Comparison of ENCODE assay signal across 2 cellular contexts in the genomic region with DNA sequence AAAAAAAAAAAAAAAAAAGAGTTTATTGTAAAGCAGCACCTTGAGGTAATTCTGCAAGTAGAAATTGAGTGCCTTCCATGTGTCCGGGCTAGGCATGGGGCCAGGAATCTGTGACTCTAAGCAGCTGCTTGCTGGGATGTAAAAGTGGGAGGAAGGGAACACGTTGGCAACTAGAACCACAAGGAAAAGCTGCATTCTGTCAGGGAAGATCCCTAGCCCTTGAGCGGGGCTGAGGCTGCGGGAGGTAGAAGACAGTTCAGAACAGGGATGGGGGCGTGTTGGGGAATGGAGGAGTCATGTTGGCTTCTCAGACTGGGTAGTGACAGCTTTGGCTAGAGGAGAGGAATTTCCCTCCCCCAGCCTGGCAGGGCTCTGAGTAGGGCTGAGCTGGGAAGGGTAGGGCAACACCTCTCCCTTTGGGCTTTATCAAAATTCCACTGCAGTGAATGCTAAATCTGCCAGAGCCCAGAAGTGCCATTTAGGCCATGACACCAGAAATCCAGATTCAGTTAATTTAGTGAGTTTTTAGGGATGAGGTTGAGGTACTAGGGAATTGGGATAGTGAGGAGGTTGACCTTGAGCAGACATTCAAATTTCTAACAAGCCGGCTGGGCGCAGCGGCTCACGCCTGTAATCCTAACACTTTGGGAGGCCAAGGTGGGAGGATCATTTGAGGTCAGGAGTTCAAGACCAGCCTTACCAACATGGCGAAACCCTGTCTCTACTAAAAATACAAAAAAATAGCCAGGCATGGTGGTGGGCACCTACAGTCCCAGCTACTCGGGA.
TF ChIP-seq lines count a peak whose summit lies in the region.

No MANE protein-coding gene starts in this region.

TF ChIP-seq in HEK293, 187 proteins besides CTCF, POLR2A, EP300 and RAD21 (continues in another document):
- TF ChIP-seq ZNF394 (tag by site-specific recombination; IDR thresholded peaks at IDR 0.05; ENCODE audit: borderline replicate concordance), result no peak
- peak; percentile 96 for TF ChIP-seq ZNF600 (tag by site-specific recombination; IDR thresholded peaks at IDR 0.05)
- TF ChIP-seq, protein P1, sequence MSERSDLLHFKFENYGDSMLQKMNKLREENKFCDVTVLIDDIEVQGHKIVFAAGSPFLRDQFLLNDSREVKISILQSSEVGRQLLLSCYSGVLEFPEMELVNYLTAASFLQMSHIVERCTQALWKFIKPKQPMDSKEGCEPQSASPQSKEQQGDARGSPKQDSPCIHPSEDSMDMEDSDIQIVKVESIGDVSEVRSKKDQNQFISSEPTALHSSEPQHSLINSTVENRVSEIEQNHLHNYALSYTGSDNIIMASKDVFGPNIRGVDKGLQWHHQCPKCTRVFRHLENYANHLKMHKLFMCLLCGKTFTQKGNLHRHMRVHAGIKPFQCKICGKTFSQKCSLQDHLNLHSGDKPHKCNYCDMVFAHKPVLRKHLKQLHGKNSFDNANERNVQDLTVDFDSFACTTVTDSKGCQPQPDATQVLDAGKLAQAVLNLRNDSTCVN (tag by site-specific recombination; optimal IDR thresholded peaks at IDR 0.05), result no peak
- TF ChIP-seq, protein P2, sequence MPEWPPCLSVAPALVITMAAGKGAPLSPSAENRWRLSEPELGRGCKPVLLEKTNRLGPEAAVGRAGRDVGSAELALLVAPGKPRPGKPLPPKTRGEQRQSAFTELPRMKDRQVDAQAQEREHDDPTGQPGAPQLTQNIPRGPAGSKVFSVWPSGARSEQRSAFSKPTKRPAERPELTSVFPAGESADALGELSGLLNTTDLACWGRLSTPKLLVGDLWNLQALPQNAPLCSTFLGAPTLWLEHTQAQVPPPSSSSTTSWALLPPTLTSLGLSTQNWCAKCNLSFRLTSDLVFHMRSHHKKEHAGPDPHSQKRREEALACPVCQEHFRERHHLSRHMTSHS (tag by site-specific recombination; IDR thresholded peaks at IDR 0.05), result no peak
- TF ChIP-seq ZBTB48 (tag by site-specific recombination; IDR thresholded peaks at IDR 0.05), result peak; percentile 92
- TF ChIP-seq, protein P3, sequence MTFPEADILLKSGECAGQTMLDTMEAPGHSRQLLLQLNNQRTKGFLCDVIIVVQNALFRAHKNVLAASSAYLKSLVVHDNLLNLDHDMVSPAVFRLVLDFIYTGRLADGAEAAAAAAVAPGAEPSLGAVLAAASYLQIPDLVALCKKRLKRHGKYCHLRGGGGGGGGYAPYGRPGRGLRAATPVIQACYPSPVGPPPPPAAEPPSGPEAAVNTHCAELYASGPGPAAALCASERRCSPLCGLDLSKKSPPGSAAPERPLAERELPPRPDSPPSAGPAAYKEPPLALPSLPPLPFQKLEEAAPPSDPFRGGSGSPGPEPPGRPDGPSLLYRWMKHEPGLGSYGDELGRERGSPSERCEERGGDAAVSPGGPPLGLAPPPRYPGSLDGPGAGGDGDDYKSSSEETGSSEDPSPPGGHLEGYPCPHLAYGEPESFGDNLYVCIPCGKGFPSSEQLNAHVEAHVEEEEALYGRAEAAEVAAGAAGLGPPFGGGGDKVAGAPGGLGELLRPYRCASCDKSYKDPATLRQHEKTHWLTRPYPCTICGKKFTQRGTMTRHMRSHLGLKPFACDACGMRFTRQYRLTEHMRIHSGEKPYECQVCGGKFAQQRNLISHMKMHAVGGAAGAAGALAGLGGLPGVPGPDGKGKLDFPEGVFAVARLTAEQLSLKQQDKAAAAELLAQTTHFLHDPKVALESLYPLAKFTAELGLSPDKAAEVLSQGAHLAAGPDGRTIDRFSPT (tag by site-specific recombination; IDR thresholded peaks at IDR 0.05), result no peak
- TF ChIP-seq GLI4 (tag by site-specific recombination; IDR thresholded peaks at IDR 0.05), result no peak
- peak; percentile 96 for TF ChIP-seq ZNF335 (tag by site-specific recombination; conservative IDR thresholded peaks at IDR 0.05)
- 0 out of 2 replicates have a peak, but pooled peaks have one; percentile 32 for TF ChIP-seq ZNF366 (tag by site-specific recombination; conservative IDR thresholded peaks at IDR 0.05)
- no peak for TF ChIP-seq ZNF792 (tag by site-specific recombination; IDR thresholded peaks at IDR 0.05)
- TF ChIP-seq IKZF3 (tag by site-specific recombination; IDR thresholded peaks at IDR 0.05), result 0 out of 2 replicates have a peak, but pooled peaks have one; percentile 40
- TF ChIP-seq, protein P4, sequence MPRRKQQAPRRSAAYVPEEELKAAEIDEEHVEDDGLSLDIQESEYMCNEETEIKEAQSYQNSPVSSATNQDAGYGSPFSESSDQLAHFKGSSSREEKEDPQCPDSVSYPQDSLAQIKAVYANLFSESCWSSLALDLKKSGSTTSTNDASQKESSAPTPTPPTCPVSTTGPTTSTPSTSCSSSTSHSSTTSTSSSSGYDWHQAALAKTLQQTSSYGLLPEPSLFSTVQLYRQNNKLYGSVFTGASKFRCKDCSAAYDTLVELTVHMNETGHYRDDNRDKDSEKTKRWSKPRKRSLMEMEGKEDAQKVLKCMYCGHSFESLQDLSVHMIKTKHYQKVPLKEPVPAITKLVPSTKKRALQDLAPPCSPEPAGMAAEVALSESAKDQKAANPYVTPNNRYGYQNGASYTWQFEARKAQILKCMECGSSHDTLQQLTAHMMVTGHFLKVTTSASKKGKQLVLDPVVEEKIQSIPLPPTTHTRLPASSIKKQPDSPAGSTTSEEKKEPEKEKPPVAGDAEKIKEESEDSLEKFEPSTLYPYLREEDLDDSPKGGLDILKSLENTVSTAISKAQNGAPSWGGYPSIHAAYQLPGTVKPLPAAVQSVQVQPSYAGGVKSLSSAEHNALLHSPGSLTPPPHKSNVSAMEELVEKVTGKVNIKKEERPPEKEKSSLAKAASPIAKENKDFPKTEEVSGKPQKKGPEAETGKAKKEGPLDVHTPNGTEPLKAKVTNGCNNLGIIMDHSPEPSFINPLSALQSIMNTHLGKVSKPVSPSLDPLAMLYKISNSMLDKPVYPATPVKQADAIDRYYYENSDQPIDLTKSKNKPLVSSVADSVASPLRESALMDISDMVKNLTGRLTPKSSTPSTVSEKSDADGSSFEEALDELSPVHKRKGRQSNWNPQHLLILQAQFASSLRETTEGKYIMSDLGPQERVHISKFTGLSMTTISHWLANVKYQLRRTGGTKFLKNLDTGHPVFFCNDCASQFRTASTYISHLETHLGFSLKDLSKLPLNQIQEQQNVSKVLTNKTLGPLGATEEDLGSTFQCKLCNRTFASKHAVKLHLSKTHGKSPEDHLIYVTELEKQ (tag by site-specific recombination; IDR thresholded peaks at IDR 0.05; ENCODE audit: borderline replicate concordance), result no peak
- 0 out of 2 replicates have a peak, but pooled peaks have one; percentile 20 for TF ChIP-seq ZBTB8A (tag by site-specific recombination; IDR thresholded peaks at IDR 0.05)
- TF ChIP-seq, protein P5, sequence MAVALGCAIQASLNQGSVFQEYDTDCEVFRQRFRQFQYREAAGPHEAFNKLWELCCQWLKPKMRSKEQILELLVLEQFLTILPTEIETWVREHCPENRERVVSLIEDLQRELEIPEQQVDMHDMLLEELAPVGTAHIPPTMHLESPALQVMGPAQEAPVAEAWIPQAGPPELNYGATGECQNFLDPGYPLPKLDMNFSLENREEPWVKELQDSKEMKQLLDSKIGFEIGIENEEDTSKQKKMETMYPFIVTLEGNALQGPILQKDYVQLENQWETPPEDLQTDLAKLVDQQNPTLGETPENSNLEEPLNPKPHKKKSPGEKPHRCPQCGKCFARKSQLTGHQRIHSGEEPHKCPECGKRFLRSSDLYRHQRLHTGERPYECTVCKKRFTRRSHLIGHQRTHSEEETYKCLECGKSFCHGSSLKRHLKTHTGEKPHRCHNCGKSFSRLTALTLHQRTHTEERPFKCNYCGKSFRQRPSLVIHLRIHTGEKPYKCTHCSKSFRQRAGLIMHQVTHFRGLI (tag by site-specific recombination; IDR thresholded peaks at IDR 0.05), result peak; percentile 92
- TF ChIP-seq ZNF558 (tag by site-specific recombination; IDR thresholded peaks at IDR 0.05), result no peak
- TF ChIP-seq SP7 (tag by site-specific recombination; IDR thresholded peaks at IDR 0.05), result peak; percentile 71
- TF ChIP-seq PRDM1 (tag by site-specific recombination; IDR thresholded peaks at IDR 0.05), result peak; percentile 41; the same call in 1 of the 2 replicates
- TF ChIP-seq MEIS1 (CRISPR knock-in tag; IDR thresholded peaks at IDR 0.05; ENCODE audit: borderline replicate concordance), result no peak

TF ChIP-seq in K562, 482 proteins besides CTCF, POLR2A, EP300 and RAD21:
- TF ChIP-seq, protein P6, sequence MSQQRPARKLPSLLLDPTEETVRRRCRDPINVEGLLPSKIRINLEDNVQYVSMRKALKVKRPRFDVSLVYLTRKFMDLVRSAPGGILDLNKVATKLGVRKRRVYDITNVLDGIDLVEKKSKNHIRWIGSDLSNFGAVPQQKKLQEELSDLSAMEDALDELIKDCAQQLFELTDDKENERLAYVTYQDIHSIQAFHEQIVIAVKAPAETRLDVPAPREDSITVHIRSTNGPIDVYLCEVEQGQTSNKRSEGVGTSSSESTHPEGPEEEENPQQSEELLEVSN (IDR thresholded peaks at IDR 0.05; ENCODE audit: borderline replicate concordance in 1 of 2, extremely low read depth in 1 of 2, insufficient read depth in 1 of 2, insufficient read length in 1 of 2, low read depth in 1 of 2, low read length in 1 of 2, poor library complexity in 1 of 2, severe bottlenecking in 1 of 2), result no peak
- TF ChIP-seq, protein P7, sequence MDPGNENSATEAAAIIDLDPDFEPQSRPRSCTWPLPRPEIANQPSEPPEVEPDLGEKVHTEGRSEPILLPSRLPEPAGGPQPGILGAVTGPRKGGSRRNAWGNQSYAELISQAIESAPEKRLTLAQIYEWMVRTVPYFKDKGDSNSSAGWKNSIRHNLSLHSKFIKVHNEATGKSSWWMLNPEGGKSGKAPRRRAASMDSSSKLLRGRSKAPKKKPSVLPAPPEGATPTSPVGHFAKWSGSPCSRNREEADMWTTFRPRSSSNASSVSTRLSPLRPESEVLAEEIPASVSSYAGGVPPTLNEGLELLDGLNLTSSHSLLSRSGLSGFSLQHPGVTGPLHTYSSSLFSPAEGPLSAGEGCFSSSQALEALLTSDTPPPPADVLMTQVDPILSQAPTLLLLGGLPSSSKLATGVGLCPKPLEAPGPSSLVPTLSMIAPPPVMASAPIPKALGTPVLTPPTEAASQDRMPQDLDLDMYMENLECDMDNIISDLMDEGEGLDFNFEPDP (CRISPR knock-in tag; IDR thresholded peaks at IDR 0.05), result no peak
- TF ChIP-seq PHF20 (IDR thresholded peaks at IDR 0.05; ENCODE audit: partially characterized antibody), result no peak
- no peak for TF ChIP-seq FOXJ3 (CRISPR knock-in tag; IDR thresholded peaks at IDR 0.05)
- TF ChIP-seq, protein P8, sequence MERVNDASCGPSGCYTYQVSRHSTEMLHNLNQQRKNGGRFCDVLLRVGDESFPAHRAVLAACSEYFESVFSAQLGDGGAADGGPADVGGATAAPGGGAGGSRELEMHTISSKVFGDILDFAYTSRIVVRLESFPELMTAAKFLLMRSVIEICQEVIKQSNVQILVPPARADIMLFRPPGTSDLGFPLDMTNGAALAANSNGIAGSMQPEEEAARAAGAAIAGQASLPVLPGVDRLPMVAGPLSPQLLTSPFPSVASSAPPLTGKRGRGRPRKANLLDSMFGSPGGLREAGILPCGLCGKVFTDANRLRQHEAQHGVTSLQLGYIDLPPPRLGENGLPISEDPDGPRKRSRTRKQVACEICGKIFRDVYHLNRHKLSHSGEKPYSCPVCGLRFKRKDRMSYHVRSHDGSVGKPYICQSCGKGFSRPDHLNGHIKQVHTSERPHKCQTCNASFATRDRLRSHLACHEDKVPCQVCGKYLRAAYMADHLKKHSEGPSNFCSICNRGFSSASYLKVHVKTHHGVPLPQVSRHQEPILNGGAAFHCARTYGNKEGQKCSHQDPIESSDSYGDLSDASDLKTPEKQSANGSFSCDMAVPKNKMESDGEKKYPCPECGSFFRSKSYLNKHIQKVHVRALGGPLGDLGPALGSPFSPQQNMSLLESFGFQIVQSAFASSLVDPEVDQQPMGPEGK (CRISPR knock-in tag; IDR thresholded peaks at IDR 0.05; ENCODE audit: borderline replicate concordance), result no peak
- TF ChIP-seq GATAD2A (IDR thresholded peaks at IDR 0.05), result no peak
- TF ChIP-seq, protein P9, sequence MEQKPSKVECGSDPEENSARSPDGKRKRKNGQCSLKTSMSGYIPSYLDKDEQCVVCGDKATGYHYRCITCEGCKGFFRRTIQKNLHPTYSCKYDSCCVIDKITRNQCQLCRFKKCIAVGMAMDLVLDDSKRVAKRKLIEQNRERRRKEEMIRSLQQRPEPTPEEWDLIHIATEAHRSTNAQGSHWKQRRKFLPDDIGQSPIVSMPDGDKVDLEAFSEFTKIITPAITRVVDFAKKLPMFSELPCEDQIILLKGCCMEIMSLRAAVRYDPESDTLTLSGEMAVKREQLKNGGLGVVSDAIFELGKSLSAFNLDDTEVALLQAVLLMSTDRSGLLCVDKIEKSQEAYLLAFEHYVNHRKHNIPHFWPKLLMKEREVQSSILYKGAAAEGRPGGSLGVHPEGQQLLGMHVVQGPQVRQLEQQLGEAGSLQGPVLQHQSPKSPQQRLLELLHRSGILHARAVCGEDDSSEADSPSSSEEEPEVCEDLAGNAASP (IDR thresholded peaks at IDR 0.05), result no peak
- no peak for TF ChIP-seq STAT5A (IDR thresholded peaks at IDR 0.05; ENCODE audit: borderline replicate concordance, low read length)
- TF ChIP-seq ZNF717 (CRISPR knock-in tag; IDR thresholded peaks at IDR 0.05), result no peak
- TF ChIP-seq SMARCB1 (IDR thresholded peaks at IDR 0.05; ENCODE audit: insufficient read length, low read depth), result no peak
- TF ChIP-seq ZNF586 (CRISPR knock-in tag; conservative IDR thresholded peaks at IDR 0.05), result no peak
- no peak for TF ChIP-seq SMARCE1 (IDR thresholded peaks at IDR 0.05)
- TF ChIP-seq ZZZ3 (IDR thresholded peaks at IDR 0.05), result no peak
- TF ChIP-seq, protein P10, sequence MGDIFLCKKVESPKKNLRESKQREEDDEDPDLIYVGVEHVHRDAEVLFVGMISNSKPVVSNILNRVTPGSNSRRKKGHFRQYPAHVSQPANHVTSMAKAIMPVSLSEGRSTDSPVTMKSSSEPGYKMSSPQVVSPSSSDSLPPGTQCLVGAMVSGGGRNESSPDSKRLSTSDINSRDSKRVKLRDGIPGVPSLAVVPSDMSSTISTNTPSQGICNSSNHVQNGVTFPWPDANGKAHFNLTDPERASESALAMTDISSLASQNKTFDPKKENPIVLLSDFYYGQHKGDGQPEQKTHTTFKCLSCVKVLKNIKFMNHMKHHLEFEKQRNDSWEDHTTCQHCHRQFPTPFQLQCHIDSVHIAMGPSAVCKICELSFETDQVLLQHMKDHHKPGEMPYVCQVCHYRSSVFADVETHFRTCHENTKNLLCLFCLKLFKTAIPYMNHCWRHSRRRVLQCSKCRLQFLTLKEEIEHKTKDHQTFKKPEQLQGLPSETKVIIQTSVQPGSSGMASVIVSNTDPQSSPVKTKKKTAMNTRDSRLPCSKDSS (IDR thresholded peaks at IDR 0.05; ENCODE audit: low read depth, partially characterized antibody), result no peak
- TF ChIP-seq MCM2 (IDR thresholded peaks at IDR 0.05; ENCODE audit: low read depth), result no peak
- TF ChIP-seq, protein P11, sequence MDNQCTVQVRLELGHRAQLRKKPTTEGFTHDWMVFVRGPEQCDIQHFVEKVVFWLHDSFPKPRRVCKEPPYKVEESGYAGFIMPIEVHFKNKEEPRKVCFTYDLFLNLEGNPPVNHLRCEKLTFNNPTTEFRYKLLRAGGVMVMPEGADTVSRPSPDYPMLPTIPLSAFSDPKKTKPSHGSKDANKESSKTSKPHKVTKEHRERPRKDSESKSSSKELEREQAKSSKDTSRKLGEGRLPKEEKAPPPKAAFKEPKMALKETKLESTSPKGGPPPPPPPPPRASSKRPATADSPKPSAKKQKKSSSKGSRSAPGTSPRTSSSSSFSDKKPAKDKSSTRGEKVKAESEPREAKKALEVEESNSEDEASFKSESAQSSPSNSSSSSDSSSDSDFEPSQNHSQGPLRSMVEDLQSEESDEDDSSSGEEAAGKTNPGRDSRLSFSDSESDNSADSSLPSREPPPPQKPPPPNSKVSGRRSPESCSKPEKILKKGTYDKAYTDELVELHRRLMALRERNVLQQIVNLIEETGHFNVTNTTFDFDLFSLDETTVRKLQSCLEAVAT (IDR thresholded peaks at IDR 0.05), result no peak; a peak in 1 of 4 replicates
- no peak for TF ChIP-seq SP2 (IDR thresholded peaks at IDR 0.05; ENCODE audit: extremely low read depth, low read depth, low read length, poor library complexity, severe bottlenecking)
